Comparison of ENCODE assay signal across 12 cellular contexts in the genomic region with DNA sequence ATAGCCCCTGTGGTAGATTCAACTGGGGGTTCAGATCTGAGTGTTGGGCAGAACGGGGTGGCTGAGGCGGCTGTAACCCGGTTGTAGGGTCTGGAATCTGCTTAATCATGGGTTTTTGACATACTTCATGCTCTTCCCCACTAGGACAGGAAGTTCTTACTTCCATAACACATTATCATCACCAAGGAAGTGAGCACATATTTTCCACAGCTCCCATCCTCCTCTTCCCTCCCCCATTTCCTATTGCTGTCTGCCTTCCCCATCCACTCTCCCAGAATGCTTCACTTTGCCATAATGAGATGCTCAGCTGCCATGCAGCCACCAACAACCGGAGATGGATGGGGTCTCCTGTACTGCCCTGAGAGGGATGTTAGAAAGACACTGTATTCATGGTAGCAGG. TPM values are rescaled to one million over a fixed set of nuclear protein-coding genes. Genes with fewer than 3 reads are reported as not detected.
A peak's percentile ranks its signal among the peaks of the same experiment; 100 is the strongest.
DNase-seq lines count a peak whose midpoint lies in the region; ATAC-seq and TF ChIP-seq lines count a peak whose summit lies in the region.
"Had no signal": no experiment of that assay in that cellular context is flagged by ENCODE, and none has a peak within 500 bp of the region (broad histone marks: within the 10 kb centered on the region; RNA-seq: fewer than 3 reads in every experiment).

No MANE protein-coding gene starts in this region.

- CTCF ChIA-PET in activated CD4-positive, alpha-beta T cell treated with anti-CD3 and anti-CD28 coated beads for 36 hours (lab: Charles Lee): interaction anchor here (0.6 kb wide), 1 partner anchor 46 kb away, joined by 3 read pairs; no protein-coding TSS in a partner anchor
- CTCF ChIA-PET in activated CD4-positive, alpha-beta T cell treated with anti-CD3 and anti-CD28 coated beads, Interleukin-2, amount 10 ng/mL, durations not matched to agents 7 days and 5 days (lab: Charles Lee): no interaction called here

- H3K27me3 Mint-ChIP-seq in activated CD4-positive, alpha-beta T cell treated with anti-CD3 and anti-CD28 coated beads for 36 hours: no peaks in the 10 kb centered on the region
- peaks cover 4% of the 10 kb centered on the region for H3K27me3 Mint-ChIP-seq in activated CD4-positive, alpha-beta T cell treated with anti-CD3 and anti-CD28 coated beads, Interleukin-2, amount 10 ng/mL, durations not matched to agents 7 days and 5 days
- no peaks in the 10 kb centered on the region for H3K27me3 Mint-ChIP-seq in activated naive CD8-positive, alpha-beta T cell treated with anti-CD3 and anti-CD28 coated beads, Interleukin-2, amount 50 U/mL, for 24 hours
- H3K27me3 Mint-ChIP-seq in nephron progenitor cell (ENCODE audit: low read depth, poor library complexity): peaks cover 11% of the 10 kb centered on the region

- no peak for DNase-seq in activated CD4-positive, alpha-beta T cell treated with anti-CD3 and anti-CD28 coated beads for 36 hours
- no peak for DNase-seq in activated CD4-positive, alpha-beta T cell treated with anti-CD3 and anti-CD28 coated beads, Interleukin-2, amount 10 ng/mL, durations not matched to agents 7 days and 5 days
- DNase-seq in HCEC 1CT (peak; percentile 9), nephron progenitor cell (no peak), NOMO-1 treated with dmso at 0.1 percent for 144 hours (lab: John Stamatoyannopoulos, UW; ENCODE audit: unreplicated experiment) (no peak)
- no peak for DNase-seq in activated naive CD8-positive, alpha-beta T cell treated with anti-CD3 and anti-CD28 coated beads, Interleukin-2, amount 50 U/mL, for 24 hours
- DNase-seq in stimulated activated CD4-positive, alpha-beta T cell treated with anti-CD3 and anti-CD28 coated beads, Interleukin-2, amount 100 ng/mL, for 24 hours: no peak
- DNase-seq: aorta; NCI-H2171 treated with DMSO at 0.1 percent for 48 hours; pancreas; stimulated activated CD4-positive, alpha-beta T cell treated with anti-CD3 and anti-CD28 coated beads, Interleukin-12 subunit alpha, Interleukin-12 subunit beta, amount 100 ng/mL, for 4 hours had no signal

- H3K36me3 Mint-ChIP-seq in activated CD4-positive, alpha-beta T cell treated with anti-CD3 and anti-CD28 coated beads for 36 hours (ENCODE audit: low read depth): no peaks in the 10 kb centered on the region
- H3K36me3 Mint-ChIP-seq in activated CD4-positive, alpha-beta T cell treated with anti-CD3 and anti-CD28 coated beads, Interleukin-2, amount 10 ng/mL, durations not matched to agents 7 days and 5 days (ENCODE audit: low read depth): no peaks in the 10 kb centered on the region
- no peaks in the 10 kb centered on the region for H3K36me3 Mint-ChIP-seq in activated naive CD8-positive, alpha-beta T cell treated with anti-CD3 and anti-CD28 coated beads, Interleukin-2, amount 50 U/mL, for 24 hours (ENCODE audit: low read depth)
- H3K36me3 Mint-ChIP-seq in nephron progenitor cell (ENCODE audit: low read depth): no peaks in the 10 kb centered on the region

- peak; percentile 42 for ATAC-seq in activated CD4-positive, alpha-beta T cell treated with anti-CD3 and anti-CD28 coated beads for 36 hours
- ATAC-seq in activated naive CD8-positive, alpha-beta T cell treated with anti-CD3 and anti-CD28 coated beads, Interleukin-2, amount 50 U/mL, for 24 hours: peak; percentile 69
- no peak for ATAC-seq in HG02973 (IDR thresholded peaks at IDR 0.05; ENCODE audit: unreplicated experiment)
- ATAC-seq: pancreas had no signal

- POLR2A ChIA-PET in activated CD4-positive, alpha-beta T cell treated with anti-CD3 and anti-CD28 coated beads for 36 hours (lab: Charles Lee): no interaction called here
- POLR2A ChIA-PET in activated CD4-positive, alpha-beta T cell treated with anti-CD3 and anti-CD28 coated beads, Interleukin-2, amount 10 ng/mL, durations not matched to agents 7 days and 5 days (lab: Charles Lee): no interaction called here

- H3K4me3 Mint-ChIP-seq in activated CD4-positive, alpha-beta T cell treated with anti-CD3 and anti-CD28 coated beads for 36 hours: no peak overlapping the region
- no peak overlapping the region for H3K4me3 Mint-ChIP-seq in activated CD4-positive, alpha-beta T cell treated with anti-CD3 and anti-CD28 coated beads, Interleukin-2, amount 10 ng/mL, durations not matched to agents 7 days and 5 days
- no peak overlapping the region for H3K4me3 Mint-ChIP-seq in activated naive CD8-positive, alpha-beta T cell treated with anti-CD3 and anti-CD28 coated beads, Interleukin-2, amount 50 U/mL, for 24 hours
- no peak overlapping the region for H3K4me3 Mint-ChIP-seq in nephron progenitor cell

- intact Hi-C loops in activated CD4-positive, alpha-beta T cell treated with anti-CD3 and anti-CD28 coated beads for 36 hours (cut with DNase I, micrococcal nuclease): no loop called here

- H3K4me1 Mint-ChIP-seq in activated CD4-positive, alpha-beta T cell treated with anti-CD3 and anti-CD28 coated beads for 36 hours: peaks cover 7% of the 10 kb centered on the region
- H3K4me1 Mint-ChIP-seq in activated CD4-positive, alpha-beta T cell treated with anti-CD3 and anti-CD28 coated beads, Interleukin-2, amount 10 ng/mL, durations not matched to agents 7 days and 5 days: no peaks in the 10 kb centered on the region
- peaks cover 8% of the 10 kb centered on the region for H3K4me1 Mint-ChIP-seq in activated naive CD8-positive, alpha-beta T cell treated with anti-CD3 and anti-CD28 coated beads, Interleukin-2, amount 50 U/mL, for 24 hours
- H3K4me1 Mint-ChIP-seq in nephron progenitor cell: peaks cover 37% of the 10 kb centered on the region

- no peak for TF ChIP-seq CTCF in nephron progenitor cell (IDR thresholded peaks at IDR 0.05)

- no peaks in the 10 kb centered on the region for H3K9me3 Mint-ChIP-seq in activated CD4-positive, alpha-beta T cell treated with anti-CD3 and anti-CD28 coated beads for 36 hours (ENCODE audit: low read depth)
- H3K9me3 Mint-ChIP-seq in activated CD4-positive, alpha-beta T cell treated with anti-CD3 and anti-CD28 coated beads, Interleukin-2, amount 10 ng/mL, durations not matched to agents 7 days and 5 days: no peaks in the 10 kb centered on the region
- no peaks in the 10 kb centered on the region for H3K9me3 Mint-ChIP-seq in activated naive CD8-positive, alpha-beta T cell treated with anti-CD3 and anti-CD28 coated beads, Interleukin-2, amount 50 U/mL, for 24 hours
- no peaks in the 10 kb centered on the region for H3K9me3 Mint-ChIP-seq in nephron progenitor cell

- H3K27ac Mint-ChIP-seq in activated CD4-positive, alpha-beta T cell treated with anti-CD3 and anti-CD28 coated beads for 36 hours: no peak overlapping the region
- no peak overlapping the region for H3K27ac Mint-ChIP-seq in activated CD4-positive, alpha-beta T cell treated with anti-CD3 and anti-CD28 coated beads, Interleukin-2, amount 10 ng/mL, durations not matched to agents 7 days and 5 days
- peak overlapping the region; percentile 61 for H3K27ac Mint-ChIP-seq in activated naive CD8-positive, alpha-beta T cell treated with anti-CD3 and anti-CD28 coated beads, Interleukin-2, amount 50 U/mL, for 24 hours
- peak overlapping the region; percentile 6 for H3K27ac Mint-ChIP-seq in nephron progenitor cell

RNA-seq across cellular contexts. Expression of a gene that starts 6.4 kb away (rescaled TPM):
- 10 to 100 TPM; 31.2 to 41.2 TPM for total RNA-seq in activated CD4-positive, alpha-beta T cell treated with anti-CD3 and anti-CD28 coated beads for 36 hours
- total RNA-seq in activated CD4-positive, alpha-beta T cell treated with anti-CD3 and anti-CD28 coated beads, Interleukin-2, amount 10 ng/mL, durations not matched to agents 7 days and 5 days: 10 to 100 TPM; 25.7 to 34.1 TPM

Comparison
In these comparisons a context has a peak if more than half of its experiments do, and no peak if none do; other contexts are left out.
1. H3K27ac Mint-ChIP-seq: peak in activated naive CD8-positive, alpha-beta T cell treated with anti-CD3 and anti-CD28 coated beads, Interleukin-2, amount 50 U/mL, for 24 hours (single experiment) and nephron progenitor cell (single experiment); none in activated CD4-positive, alpha-beta T cell treated with anti-CD3 and anti-CD28 coated beads for 36 hours (single experiment) and activated CD4-positive, alpha-beta T cell treated with anti-CD3 and anti-CD28 coated beads, Interleukin-2, amount 10 ng/mL, durations not matched to agents 7 days and 5 days (single experiment).